32 cellular contexts compared by ENCODE assay signal in the genomic region with DNA sequence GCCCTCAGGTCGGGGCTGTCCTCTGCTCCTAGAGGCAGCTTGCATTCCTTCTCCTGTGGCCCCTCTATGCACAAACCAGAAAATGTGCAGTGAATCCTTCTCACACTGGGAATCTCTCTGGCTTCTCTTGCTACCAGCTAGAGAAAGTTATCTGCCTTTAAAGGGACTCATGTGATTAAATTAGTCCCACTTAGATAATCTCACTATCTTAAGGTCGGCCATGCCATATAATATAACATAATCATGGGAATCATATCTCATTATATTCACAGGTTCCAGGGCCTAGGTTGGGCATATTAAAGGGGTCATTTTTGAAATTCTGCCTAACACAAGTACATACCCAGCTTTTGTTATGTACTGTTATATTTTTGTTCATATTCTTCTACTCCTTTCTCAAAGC. TPM values are rescaled to one million over a fixed set of nuclear protein-coding genes. Genes with fewer than 3 reads are reported as not detected.
"Had no signal": no experiment of that assay in that cellular context is flagged by ENCODE, and none has a peak within 500 bp of the region (broad histone marks: within the 10 kb centered on the region; RNA-seq: fewer than 3 reads in every experiment).

No MANE protein-coding gene starts in this region.

- H3K9me3 ChIP-seq: heart left ventricle, lower lobe of right lung, mucosa of descending colon, ovary, right lobe of liver, stomach, tibial artery, upper lobe of right lung had no signal

- H3K4me3 ChIP-seq: heart left ventricle, lower lobe of right lung, mucosa of descending colon, ovary, right lobe of liver, stomach, tibial artery, upper lobe of right lung had no signal

- H3K27ac ChIP-seq: brain microvascular endothelial cell, foreskin keratinocyte, heart left ventricle, lower lobe of right lung, ovary, right lobe of liver, tibial artery, upper lobe of right lung had no signal

- H3K27me3 ChIP-seq: brain microvascular endothelial cell, foreskin keratinocyte, heart left ventricle, ovary, right lobe of liver, stomach, tibial artery, upper lobe of right lung had no signal

- FAIRE-seq: astrocyte, endothelial cell of umbilical vein had no signal

- H3K4me1 ChIP-seq: heart left ventricle, lower lobe of right lung, right lobe of liver, stomach, tibial artery, upper lobe of right lung had no signal

- ATAC-seq: effector memory CD8-positive, alpha-beta T cell; foreskin keratinocyte; heart left ventricle; left lobe of liver; lower lobe of right lung; mucosa of descending colon; right lobe of liver; stimulated activated naive B cell treated with anti-CD40 and anti-IgM and Interleukin-4, amounts not matched to agents 10 μg/mL and 1 μg/mL and 100 μg/mL, for 72 hours; T-helper 17 cell; upper lobe of right lung; WTC11 had no signal

- DNase-seq: activated CD4-positive, alpha-beta memory T cell treated with anti-CD3 and anti-CD28 coated beads, Interleukin-2, amount 10 ng/mL, durations not matched to agents 7 days and 5 days; activated CD4-positive, alpha-beta T cell treated with anti-CD3 and anti-CD28 coated beads for 1 hour; activated CD4-positive, alpha-beta T cell treated with anti-CD3 and anti-CD28 coated beads, Interleukin-2, amount 10 ng/mL, durations not matched to agents 7 days and 5 days; activated CD8-positive, alpha-beta memory T cell treated with anti-CD3 and anti-CD28 coated beads, Interleukin-2, amount 50 U/mL, for 48 hours; activated gamma-delta T cell; activated naive CD4-positive, alpha-beta T cell treated with anti-CD3 and anti-CD28 coated beads, Interleukin-2, amount 10 ng/mL, durations not matched to agents 7 days and 5 days; activated naive CD8-positive, alpha-beta T cell treated with anti-CD3 and anti-CD28 coated beads, Interleukin-2, amount 10 ng/mL, durations not matched to agents 7 days and 5 days; activated T-cell treated with anti-CD3 and anti-CD28 coated beads, Interleukin-2, amount 50 U/mL, for 24 hours; amniotic stem cell; brain microvascular endothelial cell; caudate nucleus; cortex of kidney; effector memory CD8-positive, alpha-beta T cell; foreskin keratinocyte; heart left ventricle; kidney glomerular epithelial cell; lower lobe of right lung; mucosa of descending colon; ovary; right lobe of liver; stimulated activated CD4-positive, alpha-beta T cell treated with anti-CD3 and anti-CD28 coated beads, Interleukin-1b, Interleukin-23, amount 100 ng/mL, for 48 hours; stimulated activated naive B cell treated with anti-CD40 and anti-IgM and Interleukin-4, amounts not matched to agents 10 μg/mL and 1 μg/mL and 100 μg/mL, for 72 hours; stomach; T-helper 17 cell; T1000; tibial artery; upper lobe of right lung had no signal

- H3K36me3 ChIP-seq: brain microvascular endothelial cell, heart left ventricle, lower lobe of right lung, ovary, right lobe of liver, stomach, tibial artery, upper lobe of right lung had no signal

RNA-seq across cellular contexts. Expression of gene PTGFR, which starts 31.4 kb away (rescaled TPM):
- total RNA-seq: activated CD4-positive, alpha-beta memory T cell treated with anti-CD3 and anti-CD28 coated beads, Interleukin-2, amount 10 ng/mL, durations not matched to agents 7 days and 5 days; activated CD4-positive, alpha-beta T cell treated with anti-CD3 and anti-CD28 coated beads, Interleukin-2, amount 10 ng/mL, durations not matched to agents 7 days and 5 days; activated naive CD8-positive, alpha-beta T cell treated with anti-CD3 and anti-CD28 coated beads, Interleukin-2, amount 10 ng/mL, durations not matched to agents 7 days and 5 days; progenitor cell of endocrine pancreas; T-helper 17 cell had no signal
